Comparison of ENCODE assay signal across 13 cellular contexts in the genomic region with DNA sequence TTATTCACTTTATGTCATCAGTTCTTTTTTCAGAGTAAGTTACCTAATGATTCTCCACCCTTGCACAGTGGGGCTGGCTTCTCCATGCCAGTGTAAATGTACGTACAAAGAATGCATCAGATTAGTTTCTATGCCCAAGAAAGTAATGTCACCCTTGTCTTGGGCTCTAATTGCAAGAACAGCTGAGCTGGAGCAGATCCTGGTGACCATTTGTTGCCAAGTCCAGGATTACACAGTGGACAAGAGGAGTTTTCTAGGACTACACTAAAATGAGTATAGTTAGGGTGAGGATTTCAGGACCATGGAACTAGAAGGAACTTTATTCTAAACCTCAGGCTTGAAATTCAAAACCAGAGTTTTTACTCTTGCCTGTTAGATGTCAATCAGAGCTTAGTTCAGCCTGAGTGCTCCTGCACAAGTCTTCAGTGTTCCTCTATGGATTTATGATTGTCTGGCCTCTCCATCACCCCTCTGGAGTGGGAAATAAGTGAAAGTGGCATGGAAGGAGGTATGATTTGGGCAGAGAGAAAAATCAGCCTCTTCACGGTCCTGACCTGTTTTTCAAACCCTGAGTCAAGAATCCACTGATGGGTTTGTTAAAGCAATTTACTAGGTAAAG. TPM values are rescaled to one million over a fixed set of nuclear protein-coding genes. Genes with fewer than 3 reads are reported as not detected.
DNase-seq lines count a peak whose midpoint lies in the region; ATAC-seq and TF ChIP-seq lines count a peak whose summit lies in the region.
"Had no signal": no experiment of that assay in that cellular context is flagged by ENCODE, and none has a peak within 500 bp of the region (broad histone marks: within the 10 kb centered on the region; RNA-seq: fewer than 3 reads in every experiment).

No MANE protein-coding gene starts in this region.

- WGBS in neuronal stem cell (ENCODE audit: extremely low coverage in 2 of 2, insufficient read length in 2 of 2, insufficient replicate concordance in 1 of 2), 2 donors, result no CpG with 5 or more reads among the region's 2 CpGs

- no peak overlapping the region for H3K14ac ChIP-seq in neuronal stem cell (ENCODE audit: low read length)

- H3K9me2 ChIP-seq in Karpas-422 (replicated peaks; ENCODE audit: insufficient read depth, low read length), result no peaks in the 10 kb centered on the region

- no peak for ATAC-seq in CD4-positive, alpha-beta T cell (ENCODE audit: poor library complexity)
- ATAC-seq in CD8-positive, alpha-beta T cell, result no peak
- ATAC-seq in activated CD4-positive, CD25-positive, alpha-beta regulatory T cell treated with anti-CD3 and anti-CD28 coated beads, Interleukin-2, amount 50 U/mL, for 24 hours, result no peak

- TF ChIP-seq CTCF in CD4-positive, alpha-beta T cell (IDR thresholded peaks at IDR 0.05), result no peak
- TF ChIP-seq CTCF in brain (conservative IDR thresholded peaks at IDR 0.05), result no peak
- TF ChIP-seq CTCF in CD8-positive, alpha-beta T cell (IDR thresholded peaks at IDR 0.05), result no peak

- H3K4me1 Mint-ChIP-seq in CD4-positive, alpha-beta T cell (ENCODE audit: low read depth), result peaks cover 62% of the 10 kb centered on the region
- peaks cover 75% of the 10 kb centered on the region for H3K4me1 Mint-ChIP-seq in brain
- H3K4me1 Mint-ChIP-seq in CD8-positive, alpha-beta T cell (ENCODE audit: low read depth), result peaks cover 53% of the 10 kb centered on the region

- H3K27me3 Mint-ChIP-seq in CD4-positive, alpha-beta T cell, result no peaks in the 10 kb centered on the region
- no peaks in the 10 kb centered on the region for H3K27me3 Mint-ChIP-seq in brain
- no peaks in the 10 kb centered on the region for H3K27me3 Mint-ChIP-seq in CD8-positive, alpha-beta T cell (ENCODE audit: low read depth)
- H3K27me3 Mint-ChIP-seq: stimulated activated naive CD8-positive, alpha-beta T cell treated with anti-CD3 and anti-CD28 coated beads, Interleukin-15, Interleukin-2, amounts not matched to agents 100 ng/mL and 50 ng/mL, for 24 hours had no signal

- no peak overlapping the region for H3K4ac ChIP-seq in neuronal stem cell (ENCODE audit: low read length)

- peak overlapping the region; percentile 6 for H3K18ac ChIP-seq in neuronal stem cell (ENCODE audit: low read length)

- H2AFZ ChIP-seq in Karpas-422 (ENCODE audit: low read length) (0 out of 2 replicates have a peak overlapping the region, but pooled peaks have one; percentile 17), neuronal stem cell (ENCODE audit: low read length) (peak overlapping the region; percentile 27)

- H3K79me2 ChIP-seq in Karpas-422 (ENCODE audit: low read length), result no peaks in the 10 kb centered on the region

- no peak overlapping the region for H2BK15ac ChIP-seq in neuronal stem cell (ENCODE audit: low read length)

- no peak overlapping the region for H2BK12ac ChIP-seq in neuronal stem cell (ENCODE audit: low read length)

- H3K9ac ChIP-seq in Karpas-422 (ENCODE audit: low read length) (peak overlapping the region; percentile 42; the same call in 1 of the 2 replicates), neuronal stem cell (ENCODE audit: low read depth, low read length, poor library complexity) (no peak overlapping the region)

- peaks cover 32% of the 10 kb centered on the region for H3K4me1 ChIP-seq in Karpas-422 (ENCODE audit: low read length)
- peaks cover 18 to 33% of the 10 kb centered on the region in 2 donors for H3K4me1 ChIP-seq in neuronal stem cell (ENCODE audit: control insufficient read depth in 2 of 2, insufficient read depth in 1 of 2, low read depth in 1 of 2, low read length in 2 of 2)
- peaks cover 41% of the 10 kb centered on the region for H3K4me1 ChIP-seq in CD8-positive, alpha-beta T cell (ENCODE audit: insufficient read depth, low read length)

- intact Hi-C loops in CD4-positive, alpha-beta T cell (cut with DNase I, micrococcal nuclease), result no loop called here
- intact Hi-C loops in CD8-positive, alpha-beta T cell (cut with DNase I, micrococcal nuclease), result no loop called here

- POLR2A ChIA-PET in CD4-positive, alpha-beta T cell (lab: Charles Lee), result interaction anchor here (1.2 to 5.0 kb wide), 8 partner anchors 13 to 203 kb away, joined by 3 to 40 read pairs (median 14); partner anchors contain the start of gene PCBP1
- POLR2A ChIA-PET in CD8-positive, alpha-beta T cell (lab: Charles Lee), result interaction anchor here (0.6 to 15.5 kb wide), 6 partner anchors 8 to 27 kb away, joined by 3 to 325 read pairs (median 16); partner anchors contain the start of gene PCBP1

- DNase-seq in CD4-positive, alpha-beta T cell, result no peak
- peak; percentile 45 for DNase-seq in Karpas-422
- no peak for DNase-seq in neuronal stem cell (ENCODE audit: low spot score)
- no peak for DNase-seq in MG63
- no peak for DNase-seq in NCI-H446 (lab: John Stamatoyannopoulos, UW)
- DNase-seq in CD8-positive, alpha-beta T cell, result no peak
- DNase-seq: AML-193; amniotic stem cell; NCI-H187; stimulated activated CD4-positive, alpha-beta T cell treated with anti-CD3 and anti-CD28 coated beads, Interleukin-4, amount 100 ng/mL, for 4 hours had no signal

- no peaks in the 10 kb centered on the region for H3K27me3 ChIP-seq in CD4-positive, alpha-beta T cell (ENCODE audit: control insufficient read depth, insufficient read depth, low read length)
- H3K27me3 ChIP-seq in Karpas-422 (ENCODE audit: low read length) (no peaks in the 10 kb centered on the region), neuronal stem cell (ENCODE audit: control insufficient read depth in 3 of 3, insufficient read depth in 3 of 3, low read depth in 1 of 3, low read length in 3 of 3) (no peaks in the 10 kb centered on the region), MG63 (no peaks in the 10 kb centered on the region)
- no peaks in the 10 kb centered on the region for H3K27me3 ChIP-seq in CD8-positive, alpha-beta T cell (ENCODE audit: insufficient read depth, low read length)

- H3K23ac ChIP-seq in neuronal stem cell (ENCODE audit: low read depth, low read length, poor library complexity), result no peak overlapping the region

- H4K91ac ChIP-seq in neuronal stem cell (ENCODE audit: low read depth, low read length, poor library complexity), result no peak overlapping the region

- H3K4me2 ChIP-seq in Karpas-422 (ENCODE audit: low read depth, low read length, poor library complexity, severe bottlenecking), result peak overlapping the region; percentile 44
- no peak overlapping the region for H3K4me2 ChIP-seq in neuronal stem cell (ENCODE audit: insufficient read depth, low read length, poor library complexity, severe bottlenecking)

- no peak overlapping the region for H4K8ac ChIP-seq in neuronal stem cell (ENCODE audit: low read depth, low read length)

- no peaks in the 10 kb centered on the region for H3K9me3 Mint-ChIP-seq in CD4-positive, alpha-beta T cell
- H3K9me3 Mint-ChIP-seq in brain, result no peaks in the 10 kb centered on the region
- no peaks in the 10 kb centered on the region for H3K9me3 Mint-ChIP-seq in CD8-positive, alpha-beta T cell
- H3K9me3 Mint-ChIP-seq: stimulated activated naive CD8-positive, alpha-beta T cell treated with anti-CD3 and anti-CD28 coated beads, Interleukin-15, Interleukin-2, amounts not matched to agents 100 ng/mL and 50 ng/mL, for 24 hours had no signal

- H4K20me1 ChIP-seq in Karpas-422 (ENCODE audit: insufficient read depth, low read depth, low read length), result no peaks in the 10 kb centered on the region

- no peak overlapping the region for H3K4me3 Mint-ChIP-seq in CD4-positive, alpha-beta T cell
- H3K4me3 Mint-ChIP-seq in brain, result peak overlapping the region in 4 of 5 experiments; percentile 25 to 81 (median 64)
- no peak overlapping the region for H3K4me3 Mint-ChIP-seq in CD8-positive, alpha-beta T cell
- H3K4me3 Mint-ChIP-seq: stimulated activated naive CD8-positive, alpha-beta T cell treated with anti-CD3 and anti-CD28 coated beads, Interleukin-15, Interleukin-2, amounts not matched to agents 100 ng/mL and 50 ng/mL, for 24 hours had no signal

- no peaks in the 10 kb centered on the region for H3K36me3 ChIP-seq in Karpas-422 (ENCODE audit: insufficient read depth, low read length)
- H3K36me3 ChIP-seq in neuronal stem cell (replicated peaks in 1 of 2; ENCODE audit: control insufficient read depth in 2 of 2, insufficient read depth in 2 of 2, low read length in 2 of 2), result no peaks in the 10 kb centered on the region
- no peaks in the 10 kb centered on the region for H3K36me3 ChIP-seq in MG63
- H3K36me3 ChIP-seq in CD8-positive, alpha-beta T cell (ENCODE audit: insufficient read depth, low read length), result no peaks in the 10 kb centered on the region

- CTCF ChIA-PET in CD4-positive, alpha-beta T cell (lab: Charles Lee), result interaction anchor here (1.5 to 2.5 kb wide), 3 partner anchors 11 to 25 kb away, joined by 3 to 7 read pairs (median 5); no protein-coding TSS in a partner anchor
- CTCF ChIA-PET in CD8-positive, alpha-beta T cell (lab: Charles Lee), result interaction anchor here (0.6 to 1.8 kb wide), 4 partner anchors 13 to 203 kb away, joined by 3 to 7 read pairs (median 3); no protein-coding TSS in a partner anchor

- no peak overlapping the region for H2AK5ac ChIP-seq in neuronal stem cell (ENCODE audit: low read depth, low read length)

- H3K9me3 ChIP-seq in CD4-positive, alpha-beta T cell (ENCODE audit: control insufficient read depth, low read length), result no peaks in the 10 kb centered on the region
- H3K9me3 ChIP-seq in Karpas-422 (ENCODE audit: low read length), result no peaks in the 10 kb centered on the region
- H3K9me3 ChIP-seq in neuronal stem cell (replicated peaks in 1 of 2; ENCODE audit: control insufficient read depth in 2 of 2, insufficient read depth in 1 of 2, low read depth in 1 of 2, low read length in 2 of 2), result no peaks in the 10 kb centered on the region
- no peaks in the 10 kb centered on the region for H3K9me3 ChIP-seq in MG63
- H3K9me3 ChIP-seq in CD8-positive, alpha-beta T cell (ENCODE audit: low read length), result no peaks in the 10 kb centered on the region

- H3K79me1 ChIP-seq in neuronal stem cell (ENCODE audit: low read depth, low read length), result no peaks in the 10 kb centered on the region

- H3K36me3 Mint-ChIP-seq in CD4-positive, alpha-beta T cell (ENCODE audit: low read depth), result no peaks in the 10 kb centered on the region
- no peaks in the 10 kb centered on the region for H3K36me3 Mint-ChIP-seq in brain
- no peaks in the 10 kb centered on the region for H3K36me3 Mint-ChIP-seq in CD8-positive, alpha-beta T cell

- H3K27ac Mint-ChIP-seq in CD4-positive, alpha-beta T cell, result peak overlapping the region; percentile 51
- peak overlapping the region; percentile 86 to 99 (median 92) for H3K27ac Mint-ChIP-seq in brain
- no peak overlapping the region for H3K27ac Mint-ChIP-seq in CD8-positive, alpha-beta T cell
- H3K27ac Mint-ChIP-seq: stimulated activated naive CD8-positive, alpha-beta T cell treated with anti-CD3 and anti-CD28 coated beads, Interleukin-15, Interleukin-2, amounts not matched to agents 100 ng/mL and 50 ng/mL, for 24 hours had no signal

- no peak overlapping the region for H2BK5ac ChIP-seq in neuronal stem cell (ENCODE audit: low read length)

- no peak overlapping the region for H3K27ac ChIP-seq in CD4-positive, alpha-beta T cell (ENCODE audit: low read depth, low read length)
- H3K27ac ChIP-seq in Karpas-422 (ENCODE audit: low read length), result no peak overlapping the region
- H3K27ac ChIP-seq in neuronal stem cell (replicated peaks; ENCODE audit: low read length), result peak overlapping the region; percentile 37
- H3K27ac ChIP-seq in CD8-positive, alpha-beta T cell (ENCODE audit: low read depth, low read length), result no peak overlapping the region

- H2BK120ac ChIP-seq in neuronal stem cell (ENCODE audit: low read depth, low read length), result no peak overlapping the region

- H3K4me3 ChIP-seq in Karpas-422 (ENCODE audit: low read length) (no peak overlapping the region), neuronal stem cell (ENCODE audit: low read length in 2 of 2) (no peak overlapping the region), MG63 (no peak overlapping the region)
- no peak overlapping the region for H3K4me3 ChIP-seq in CD8-positive, alpha-beta T cell (ENCODE audit: low read depth, low read length)

RNA-seq across cellular contexts. Expression of gene PCBP1, which starts 29.8 kb away (rescaled TPM):
- total RNA-seq in CD4-positive, alpha-beta T cell, result 100 to 1,000 TPM; 228 to 233 TPM
- 91.7 and 128 TPM in 2 replicates for total RNA-seq in Karpas-422 (2014; rRNA removed; shearing (Covaris generic); ENCODE audit: low replicate concordance)
- 363 TPM for polyA plus RNA-seq in brain (ENCODE audit: insufficient read depth, low read depth, low replicate concordance)
- 359 TPM for polyA plus RNA-seq in neuronal stem cell (2013, experiment 1 of 2)
- 357 TPM for polyA plus RNA-seq in neuronal stem cell (2013, experiment 2 of 2)
- 92.9 and 104 TPM in 2 replicates for total RNA-seq in MG63 (2014; rRNA removed; shearing (Covaris generic); ENCODE audit: low replicate concordance)
- total RNA-seq in CD8-positive, alpha-beta T cell, result 100 to 1,000 TPM; 239 to 255 TPM

Comparison
In these comparisons a context has a peak if more than half of its experiments do, and no peak if none do; other contexts are left out.
1. H3K4me3 Mint-ChIP-seq: peak in brain (4 of 5); none in CD4-positive, alpha-beta T cell (single experiment) and CD8-positive, alpha-beta T cell (single experiment).